Comparison of ENCODE assay signal across 11 cellular contexts in the genomic region with DNA sequence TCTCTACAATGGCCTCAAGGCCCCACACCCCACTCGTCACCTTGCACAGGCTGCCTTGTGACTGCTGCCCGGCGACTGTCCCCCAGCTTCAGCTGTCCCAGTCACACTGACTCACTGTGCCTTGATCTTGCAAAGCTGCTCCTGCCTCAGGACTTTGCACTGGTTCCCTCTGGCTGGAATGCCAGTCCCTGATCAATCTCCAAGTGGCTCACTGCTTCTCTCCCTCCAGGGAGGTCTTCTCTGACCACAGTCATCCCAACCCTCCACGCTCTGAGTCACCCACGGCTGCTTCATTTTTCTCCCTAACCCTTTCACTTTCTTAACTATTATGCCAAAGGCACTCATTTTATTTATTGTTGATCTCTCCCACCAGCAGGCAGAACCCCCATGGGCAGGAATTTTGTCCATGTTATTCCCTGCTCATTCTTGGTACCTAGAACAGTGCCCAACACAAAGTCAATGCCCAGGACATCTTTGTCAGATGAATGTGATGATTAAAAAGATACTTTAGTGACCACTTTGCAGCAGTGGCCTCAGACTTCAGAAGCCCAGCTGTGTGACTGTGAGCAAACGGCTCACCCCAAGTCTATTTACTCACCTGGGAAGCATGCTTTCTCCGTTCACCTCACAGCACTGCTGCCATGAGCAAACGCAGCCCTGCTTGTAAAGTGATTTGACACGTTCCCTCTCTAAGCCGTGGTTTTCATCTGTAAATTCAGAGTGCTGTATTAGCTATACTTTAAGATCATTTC. TPM values are rescaled to one million over a fixed set of nuclear protein-coding genes. Genes with fewer than 3 reads are reported as not detected.
DNase-seq lines count a peak whose midpoint lies in the region; ATAC-seq and TF ChIP-seq lines count a peak whose summit lies in the region.
"Had no signal": no experiment of that assay in that cellular context is flagged by ENCODE, and none has a peak within 500 bp of the region (broad histone marks: within the 10 kb centered on the region; RNA-seq: fewer than 3 reads in every experiment).

No MANE protein-coding gene starts in this region.

- H3K27ac Mint-ChIP-seq in osteocyte (ENCODE audit: unreplicated experiment), result peak overlapping the region; percentile 65

- TF ChIP-seq CTCF in osteocyte (IDR thresholded peaks at IDR 0.05), result no peak
- TF ChIP-seq CTCF in upper lobe of left lung (IDR thresholded peaks at IDR 0.05), result no peak

- WGBS in upper lobe of left lung, 2 donors, result 78 to 81% methylated on average over 10 of the region's 10 CpGs

- intact Hi-C loops in left ventricle myocardium superior (cut with micrococcal nuclease), result no loop called here

- peaks cover 66% of the 10 kb centered on the region for H3K4me1 Mint-ChIP-seq in osteocyte (ENCODE audit: unreplicated experiment)

- ATAC-seq in upper lobe of left lung (ENCODE audit: low FRiP score in 2 of 2) (no peak), left ventricle myocardium superior (no peak)
- ATAC-seq: pancreas had no signal

- H3K36me3 Mint-ChIP-seq in osteocyte (ENCODE audit: unreplicated experiment), result no peaks in the 10 kb centered on the region

- no peaks in the 10 kb centered on the region for H3K9me3 Mint-ChIP-seq in osteocyte (ENCODE audit: unreplicated experiment)

- DNase-seq in EL (peak; percentile 97), NCI-H748 (lab: John Stamatoyannopoulos, UW; ENCODE audit: unreplicated experiment) (peak; percentile 61), epidermal melanocyte (ENCODE audit: insufficient read length, low spot score) (peak; percentile 91), osteocyte (ENCODE audit: extremely low spot score, unreplicated experiment) (peak; percentile 86), upper lobe of left lung (no peak), left ventricle myocardium superior (no peak)
- no peak for DNase-seq in stimulated activated CD4-positive, alpha-beta T cell treated with anti-CD3 and anti-CD28 coated beads, Interleukin-15, amount 100 ng/mL, for 24 hours
- no peak for DNase-seq in stimulated activated CD8-positive, alpha-beta memory T cell treated with anti-CD3 and anti-CD28 coated beads, Interleukin-4, amount 100 ng/mL, for 48 hours
- DNase-seq: dorsolateral prefrontal cortex, NCI-H526 treated with DMSO at 0.1 percent for 48 hours, pancreas had no signal

- no peaks in the 10 kb centered on the region for H3K27me3 Mint-ChIP-seq in osteocyte (ENCODE audit: unreplicated experiment)

- H3K4me3 Mint-ChIP-seq in osteocyte (ENCODE audit: unreplicated experiment), result peak overlapping the region; percentile 3

- H3K4me3 ChIP-seq in upper lobe of left lung, result no peak overlapping the region
- H3K4me3 ChIP-seq: dorsolateral prefrontal cortex, pancreas had no signal

- no peaks in the 10 kb centered on the region for H3K36me3 ChIP-seq in upper lobe of left lung
- H3K36me3 ChIP-seq: pancreas had no signal

- no peaks in the 10 kb centered on the region for H3K9me3 ChIP-seq in upper lobe of left lung
- H3K9me3 ChIP-seq: pancreas had no signal

- H3K4me1 ChIP-seq in upper lobe of left lung, result peaks cover 0 to 7% (median 2%) of the 10 kb centered on the region in 4 donors
- H3K4me1 ChIP-seq: pancreas had no signal

- no peak for TF ChIP-seq EP300 in upper lobe of left lung (IDR thresholded peaks at IDR 0.05)

- TF ChIP-seq POLR2A in upper lobe of left lung (IDR thresholded peaks at IDR 0.05), result no peak

- no peaks in the 10 kb centered on the region for H3K27me3 ChIP-seq in upper lobe of left lung
- H3K27me3 ChIP-seq: dorsolateral prefrontal cortex, pancreas had no signal

- no peak overlapping the region for H3K27ac ChIP-seq in upper lobe of left lung
- H3K27ac ChIP-seq: dorsolateral prefrontal cortex, pancreas had no signal

RNA-seq across cellular contexts. Expression of a gene that starts 53.4 kb away (rescaled TPM):
- total RNA-seq in osteocyte (23.0 and 24.2 TPM in 2 replicates), upper lobe of left lung (10 to 100 TPM; 14.8 to 29.7 (median 20.4) TPM), left ventricle myocardium superior (35.4 TPM)

Comparison
In these comparisons a context has a peak if more than half of its experiments do, and no peak if none do; other contexts are left out.
1. DNase-seq: peak in EL (single experiment), NCI-H748 (single experiment), epidermal melanocyte (single experiment) and osteocyte (single experiment); none in stimulated activated CD4-positive, alpha-beta T cell treated with anti-CD3 and anti-CD28 coated beads, Interleukin-15, amount 100 ng/mL, for 24 hours (single experiment), upper lobe of left lung (0 of 2), stimulated activated CD8-positive, alpha-beta memory T cell treated with anti-CD3 and anti-CD28 coated beads, Interleukin-4, amount 100 ng/mL, for 48 hours (single experiment) and left ventricle myocardium superior (single experiment).